In the genomic region with DNA sequence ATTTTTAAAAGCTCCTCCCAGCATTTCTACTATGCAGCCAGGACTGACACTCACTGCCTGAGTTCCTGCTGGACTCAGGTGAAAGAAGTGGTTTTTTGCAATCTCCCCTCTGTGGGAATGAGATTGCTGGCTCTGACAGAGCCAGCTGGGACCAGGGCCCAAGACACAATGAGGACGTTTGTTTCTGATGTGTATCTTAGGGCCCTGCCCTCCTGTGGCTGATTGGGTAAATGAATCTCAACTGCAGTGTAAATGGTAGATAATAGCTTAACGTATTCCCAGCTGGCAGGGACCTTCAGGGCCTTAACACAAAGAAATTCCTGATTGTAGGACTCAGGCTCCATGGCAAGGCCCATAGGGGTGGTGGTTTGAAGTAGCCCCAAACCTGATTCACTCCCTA, we compare ENCODE assay signal across 11 cellular contexts.
A peak's percentile ranks its signal among the peaks of the same experiment; 100 is the strongest.
DNase-seq lines count a peak whose midpoint lies in the region; ATAC-seq and TF ChIP-seq lines count a peak whose summit lies in the region.
"Had no signal": no experiment of that assay in that cellular context is flagged by ENCODE, and none has a peak within 500 bp of the region (broad histone marks: within the 10 kb centered on the region; RNA-seq: fewer than 3 reads in every experiment).

No MANE protein-coding gene starts in this region.

- H3K9me3 ChIP-seq in cardiac muscle cell (ENCODE audit: low read depth): no peaks in the 10 kb centered on the region
- no peaks in the 10 kb centered on the region for H3K9me3 ChIP-seq in right cardiac atrium (ENCODE audit: control insufficient read depth, low read length)
- H3K9me3 ChIP-seq: Caco-2 had no signal

- H3K27me3 ChIP-seq in cardiac muscle cell (no peaks in the 10 kb centered on the region), right cardiac atrium (ENCODE audit: control insufficient read depth, insufficient read depth) (no peaks in the 10 kb centered on the region)

- H3K27ac ChIP-seq in cardiac muscle cell (no peak overlapping the region), right cardiac atrium (ENCODE audit: low read length) (no peak overlapping the region)
- H3K27ac ChIP-seq: epithelial cell of prostate had no signal

- H3K36me3 ChIP-seq in cardiac muscle cell: no peaks in the 10 kb centered on the region

- DNase-seq in cardiac muscle cell (ENCODE audit: low read depth in 1 of 2, low spot score in 1 of 2): peak in 1 of 2 donors; percentile 34
- no peak for DNase-seq in left ventricle myocardium superior
- DNase-seq in NCI-H526 (lab: John Stamatoyannopoulos, UW): peak; percentile 42 to 62
- peak; percentile 14 for DNase-seq in fibroblast of pulmonary artery (ENCODE audit: low read depth)
- DNase-seq in right cardiac atrium: no peak
- DNase-seq in NCI-H128 (lab: John Stamatoyannopoulos, UW; ENCODE audit: unreplicated experiment): no peak
- DNase-seq: activated B cell treated with CpG ODN at 0.5 μM for 24 hours had no signal

- 16% methylated on average over 2 of the region's 2 CpGs for WGBS in right cardiac atrium

- H3K4me3 ChIP-seq in cardiac muscle cell (no peak overlapping the region), fibroblast of pulmonary artery (replicated peaks; ENCODE audit: low read depth, low read length) (no peak overlapping the region), right cardiac atrium (ENCODE audit: low read length) (no peak overlapping the region)

- intact Hi-C loops in left ventricle myocardium superior (cut with micrococcal nuclease) (no loop called here), right cardiac atrium (cut with DNase I) (no loop called here)

- ATAC-seq in left ventricle myocardium superior (no peak), GM19452 (IDR thresholded peaks at IDR 0.05; ENCODE audit: unreplicated experiment) (no peak), right cardiac atrium (no peak), GM19324 (IDR thresholded peaks at IDR 0.05; ENCODE audit: low FRiP score, unreplicated experiment) (no peak)

- no peaks in the 10 kb centered on the region for H3K4me1 ChIP-seq in cardiac muscle cell (ENCODE audit: low read depth)
- no peaks in the 10 kb centered on the region for H3K4me1 ChIP-seq in right cardiac atrium (ENCODE audit: control insufficient read depth, insufficient read depth, low read length)
- H3K4me1 ChIP-seq: Caco-2 had no signal

- TF ChIP-seq CTCF in cardiac muscle cell (IDR thresholded peaks at IDR 0.05; ENCODE audit: low read depth, low read length): peak; percentile 18
- TF ChIP-seq CTCF in fibroblast of pulmonary artery (IDR thresholded peaks at IDR 0.05; ENCODE audit: low read length, missing control alignments): no peak

Comparison
In these comparisons a context has a peak if more than half of its experiments do, and no peak if none do; other contexts are left out.
1. DNase-seq: peak in NCI-H526 (2 of 2) and fibroblast of pulmonary artery (single experiment); none in left ventricle myocardium superior (single experiment), right cardiac atrium (0 of 3) and NCI-H128 (single experiment).